Comparison of ENCODE assay signal across 20 cellular contexts in genomic region chr1:36560177-36560576, GRCh38.
"Had no signal": no experiment of that assay in that cellular context is flagged by ENCODE, and none has a peak within 500 bp of the region (broad histone marks: within the 10 kb centered on the region; RNA-seq: fewer than 3 reads in every experiment).

No MANE protein-coding gene starts in this region.

- H3K27me3 ChIP-seq: ovary, thyroid gland, uterus had no signal

- H3K36me3 ChIP-seq: esophagus squamous epithelium, heart left ventricle, ovary, thyroid gland, uterus had no signal

- H3K4me3 Mint-ChIP-seq: effector memory CD8-positive, alpha-beta T cell; naive thymus-derived CD8-positive, alpha-beta T cell; type B pancreatic cell had no signal

- H3K36me3 Mint-ChIP-seq: naive thymus-derived CD8-positive, alpha-beta T cell; type B pancreatic cell had no signal

- H3K4me1 ChIP-seq: esophagus squamous epithelium, heart left ventricle, thyroid gland, uterus had no signal

- H3K4me1 Mint-ChIP-seq: naive thymus-derived CD8-positive, alpha-beta T cell had no signal

- H3K4me3 ChIP-seq: dorsolateral prefrontal cortex, esophagus squamous epithelium, heart left ventricle, mucosa of descending colon, ovary, smooth muscle cell, thyroid gland, uterus had no signal

- H3K27ac Mint-ChIP-seq: effector memory CD8-positive, alpha-beta T cell; progenitor cell of endocrine pancreas; type B pancreatic cell had no signal

- H3K9me3 ChIP-seq: esophagus squamous epithelium, heart left ventricle, mucosa of descending colon, ovary, thyroid gland, uterus had no signal

- H3K27ac ChIP-seq: dorsolateral prefrontal cortex, esophagus squamous epithelium, heart left ventricle, ovary, thyroid gland, uterus had no signal

- ATAC-seq: effector memory CD8-positive, alpha-beta T cell; heart left ventricle; left lobe of liver; mucosa of descending colon; naive thymus-derived CD8-positive, alpha-beta T cell; right cardiac atrium had no signal

- DNase-seq: cortex of kidney; effector memory CD8-positive, alpha-beta T cell; esophagus squamous epithelium; foreskin fibroblast; heart left ventricle; hypothalamus; mammary epithelial cell; mucosa of descending colon; naive thymus-derived CD8-positive, alpha-beta T cell; ovary; right cardiac atrium; stimulated activated CD4-positive, alpha-beta T cell treated with anti-CD3 and anti-CD28 coated beads, Interleukin-2, amount 100 ng/mL, for 48 hours; stimulated activated naive CD4-positive, alpha-beta T cell treated with Interleukin-2 at 50 U/mL for 16 hours; thyroid gland; uterus had no signal

- H3K9me3 Mint-ChIP-seq: effector memory CD8-positive, alpha-beta T cell; naive thymus-derived CD8-positive, alpha-beta T cell; type B pancreatic cell had no signal
